In the genomic region with DNA sequence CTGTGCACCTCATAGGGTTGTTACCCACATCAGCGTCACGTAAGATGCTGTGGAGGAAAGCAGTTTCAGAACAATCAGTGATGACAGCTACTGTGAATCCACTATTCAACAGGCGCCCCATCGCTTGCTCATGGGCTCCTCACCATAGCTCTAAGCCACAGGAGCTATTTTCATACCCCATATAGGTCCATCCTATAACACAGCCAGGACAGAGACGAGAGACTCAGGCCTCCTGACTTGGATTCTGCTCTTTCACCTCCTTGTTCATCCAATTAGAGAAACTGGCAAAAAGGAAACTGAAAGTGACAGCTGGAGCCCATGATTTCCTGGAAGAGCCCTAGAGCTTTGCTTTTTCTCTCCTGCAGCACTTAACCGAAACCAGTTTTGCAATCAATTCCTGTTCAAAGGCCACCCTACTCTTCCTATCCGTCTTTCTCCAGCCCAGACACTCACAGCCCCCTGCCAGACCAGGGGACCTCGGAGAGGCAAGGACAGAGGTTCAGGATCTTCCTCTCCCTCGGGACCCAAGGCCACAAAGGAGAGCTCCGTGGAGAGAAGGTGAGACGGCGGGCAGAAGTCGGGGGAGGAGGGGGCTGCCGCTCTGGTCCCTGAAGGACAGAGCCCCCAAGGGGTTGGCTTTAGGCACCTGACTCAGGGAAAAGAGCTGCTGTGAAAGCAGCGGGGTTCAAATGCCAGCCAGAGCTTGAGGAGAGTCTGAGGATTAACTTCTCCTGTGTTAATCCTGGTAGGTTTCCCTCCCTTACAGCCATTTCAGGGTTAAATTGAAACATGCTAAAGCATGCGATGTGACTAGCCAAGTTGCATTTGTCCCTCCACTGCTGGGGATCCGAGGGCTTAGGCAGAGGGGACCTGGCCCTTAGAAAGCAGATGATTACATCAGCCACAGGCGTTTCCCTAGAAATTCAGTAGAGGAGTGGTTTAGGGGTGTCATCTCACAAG, we compare ENCODE assay signal across 8 cellular contexts. TPM values are rescaled to one million over a fixed set of nuclear protein-coding genes. Genes with fewer than 3 reads are reported as not detected.
DNase-seq lines count a peak whose midpoint lies in the region; ATAC-seq and TF ChIP-seq lines count a peak whose summit lies in the region.

A gene with protein sequence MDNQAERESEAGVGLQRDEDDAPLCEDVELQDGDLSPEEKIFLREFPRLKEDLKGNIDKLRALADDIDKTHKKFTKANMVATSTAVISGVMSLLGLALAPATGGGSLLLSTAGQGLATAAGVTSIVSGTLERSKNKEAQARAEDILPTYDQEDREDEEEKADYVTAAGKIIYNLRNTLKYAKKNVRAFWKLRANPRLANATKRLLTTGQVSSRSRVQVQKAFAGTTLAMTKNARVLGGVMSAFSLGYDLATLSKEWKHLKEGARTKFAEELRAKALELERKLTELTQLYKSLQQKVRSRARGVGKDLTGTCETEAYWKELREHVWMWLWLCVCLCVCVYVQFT (plus strand): TSS at position 381 of the 960 bp plus-strand sequence. CDS start 7,980 bp downstream, outside the sequence.

- H3K4me3 ChIP-seq in lung = peak within 1 kb of the TSS; percentile 75

- WGBS in lung, 2 donors = 5 to 8% methylated on average over 18 of the region's 18 CpGs

- no peak for TF ChIP-seq CTCF in lung (IDR thresholded peaks at IDR 0.05; ENCODE audit: control extremely low read depth, extremely low read depth)

- no peaks in the 10 kb centered on the region for H3K36me3 ChIP-seq in lung (ENCODE audit: control insufficient read depth in 2 of 2, insufficient read depth in 2 of 2, low read length in 2 of 2)

- no peaks in the 10 kb centered on the region for H3K27me3 ChIP-seq in lung (ENCODE audit: control insufficient read depth, insufficient read depth)

- DNase-seq in Ammon's horn (ENCODE audit: low spot score) (peak; percentile 57), GM19240 (ENCODE audit: insufficient read length, low spot score) (peak; percentile 49), NAMALWA (ENCODE audit: low spot score) (peak; percentile 87), dedifferentiated amniotic fluid mesenchymal stem cell (ENCODE audit: extremely low spot score) (peak; percentile 53), lung (ENCODE audit: low spot score) (peak; percentile 59), NCI-H526 (lab: John Stamatoyannopoulos, UW) (no peak)
- peak; percentile 55 to 67 for DNase-seq in activated CD4-positive, alpha-beta T cell treated with anti-CD3 and anti-CD28 coated beads for 4 hours
- DNase-seq in stimulated activated CD8-positive, alpha-beta memory T cell treated with anti-CD3 and anti-CD28 coated beads, Interleukin-12 subunit alpha, Interleukin-12 subunit beta, amount 100 ng/mL, for 4 hours (ENCODE audit: low read depth) = peak; percentile 40

- H3K4me1 ChIP-seq in lung (ENCODE audit: control insufficient read depth in 2 of 2, insufficient read depth in 2 of 2, low read length in 2 of 2) = peaks cover 0 to 9% of the 10 kb centered on the region in 2 donors

- no peaks in the 10 kb centered on the region for H3K9me3 ChIP-seq in lung (ENCODE audit: control insufficient read depth in 2 of 2, insufficient read depth in 1 of 2, low read length in 1 of 2)

- peak within 1 kb of the TSS; percentile 89 to 96 for H3K27ac ChIP-seq in lung (ENCODE audit: low read depth in 1 of 2, low read length in 1 of 2)

- ATAC-seq in lung (ENCODE audit: insufficient read depth, low FRiP score) = peak; percentile 70

RNA-seq across cellular contexts. Expression of the gene that starts here (rescaled TPM):
- 10 to 100 TPM; 31.1 to 34.1 TPM for total RNA-seq in lung
- 10 to 100 TPM in 1 of 2 donors, 1 to 10 TPM in 1; 9.6 to 13.6 TPM for polyA plus RNA-seq in lung

Comparison
In these comparisons a context has a peak if more than half of its experiments do, and no peak if none do; other contexts are left out.
1. DNase-seq: peak in Ammon's horn (single experiment), GM19240 (single experiment), NAMALWA (single experiment), activated CD4-positive, alpha-beta T cell treated with anti-CD3 and anti-CD28 coated beads for 4 hours (2 of 2), dedifferentiated amniotic fluid mesenchymal stem cell (single experiment), lung (single experiment) and stimulated activated CD8-positive, alpha-beta memory T cell treated with anti-CD3 and anti-CD28 coated beads, Interleukin-12 subunit alpha, Interleukin-12 subunit beta, amount 100 ng/mL, for 4 hours (single experiment); none in NCI-H526 (0 of 2).